In genomic region chr2:134137182-134137595, GRCh38 we compare ENCODE assay signal across 9 cellular contexts.
A peak's percentile ranks its signal among the peaks of the same experiment; 100 is the strongest.
DNase-seq lines count a peak whose midpoint lies in the region; ATAC-seq and TF ChIP-seq lines count a peak whose summit lies in the region.
"Had no signal": no experiment of that assay in that cellular context is flagged by ENCODE, and none has a peak within 500 bp of the region (broad histone marks: within the 10 kb centered on the region; RNA-seq: fewer than 3 reads in every experiment).

No MANE protein-coding gene starts in this region.

- POLR2A ChIA-PET in activated CD8-positive, alpha-beta T cell treated with anti-CD3 and anti-CD28 coated beads for 36 hours (lab: Charles Lee) = interaction anchor here (0.6 to 1.2 kb wide), 2 partner anchors 12 to 75 kb away, joined by 3 read pairs; no protein-coding TSS in a partner anchor

- peaks cover 17% of the 10 kb centered on the region for H3K36me3 Mint-ChIP-seq in activated T-cell treated with anti-CD3 and anti-CD28 coated beads, Interleukin-2, amount 50 U/mL, for 4 hours (ENCODE audit: insufficient read depth)
- H3K36me3 Mint-ChIP-seq in activated CD8-positive, alpha-beta T cell treated with anti-CD3 and anti-CD28 coated beads for 36 hours (ENCODE audit: low read depth) = peaks cover 15% of the 10 kb centered on the region

- H3K27me3 ChIP-seq in right atrium auricular region = no peaks in the 10 kb centered on the region

- ATAC-seq in activated T-cell treated with anti-CD3 and anti-CD28 coated beads, Interleukin-2, amount 50 U/mL, for 4 hours = peak; percentile 31 to 54
- ATAC-seq in activated CD8-positive, alpha-beta T cell treated with anti-CD3 and anti-CD28 coated beads for 36 hours = peak; percentile 68
- ATAC-seq in HG03565 (IDR thresholded peaks at IDR 0.05; ENCODE audit: unreplicated experiment) = no peak

- no peak for DNase-seq in activated T-cell treated with anti-CD3 and anti-CD28 coated beads, Interleukin-2, amount 50 U/mL, for 4 hours
- DNase-seq in activated T-cell treated with anti-CD3 and anti-CD28 coated beads, Interleukin-2, amount 50 U/mL, for 1 hour = no peak
- DNase-seq in activated CD8-positive, alpha-beta T cell treated with anti-CD3 and anti-CD28 coated beads for 36 hours = peak; percentile 25
- DNase-seq in right atrium auricular region (ENCODE audit: low spot score) (no peak), substantia nigra (lab: John Stamatoyannopoulos, UW) (peak in 4 of 49 donors; percentile 19 to 36 (median 24)), D341Med (ENCODE audit: low spot score) (no peak), COR-L47 (lab: John Stamatoyannopoulos, UW) (no peak)

- peak overlapping the region in 1 of 2 donors; percentile 31 for H3K4me3 ChIP-seq in right atrium auricular region

- peak overlapping the region; percentile 81 to 91 for H3K27ac ChIP-seq in right atrium auricular region
- H3K27ac ChIP-seq in substantia nigra (ENCODE audit: low read depth, low read length, poor library complexity, severe bottlenecking) = peak overlapping the region; percentile 62
- H3K27ac ChIP-seq: VCaP had no signal

- no peaks in the 10 kb centered on the region for H3K27me3 Mint-ChIP-seq in activated T-cell treated with anti-CD3 and anti-CD28 coated beads, Interleukin-2, amount 50 U/mL, for 4 hours (ENCODE audit: low read depth)
- H3K27me3 Mint-ChIP-seq in activated CD8-positive, alpha-beta T cell treated with anti-CD3 and anti-CD28 coated beads for 36 hours = no peaks in the 10 kb centered on the region

- no peaks in the 10 kb centered on the region for H3K9me3 Mint-ChIP-seq in activated T-cell treated with anti-CD3 and anti-CD28 coated beads, Interleukin-2, amount 50 U/mL, for 4 hours
- H3K9me3 Mint-ChIP-seq in activated CD8-positive, alpha-beta T cell treated with anti-CD3 and anti-CD28 coated beads for 36 hours = no peaks in the 10 kb centered on the region

- CTCF ChIA-PET in activated CD8-positive, alpha-beta T cell treated with anti-CD3 and anti-CD28 coated beads for 36 hours (lab: Charles Lee) = interaction anchor here (1.1 to 1.4 kb wide), 4 partner anchors 10 to 109 kb away, joined by 3 to 5 read pairs (median 3); no protein-coding TSS in a partner anchor

- no peaks in the 10 kb centered on the region for H3K9me3 ChIP-seq in right atrium auricular region

- H3K36me3 ChIP-seq in right atrium auricular region = no peaks in the 10 kb centered on the region

- no peak for TF ChIP-seq CTCF in activated CD8-positive, alpha-beta T cell treated with anti-CD3 and anti-CD28 coated beads for 36 hours (IDR thresholded peaks at IDR 0.05)
- no peak for TF ChIP-seq CTCF in right atrium auricular region (IDR thresholded peaks at IDR 0.05)

- peak overlapping the region; percentile 77 for H3K27ac Mint-ChIP-seq in activated CD8-positive, alpha-beta T cell treated with anti-CD3 and anti-CD28 coated beads for 36 hours

- peak overlapping the region; percentile 46 for H3K4me3 Mint-ChIP-seq in activated T-cell treated with anti-CD3 and anti-CD28 coated beads, Interleukin-2, amount 50 U/mL, for 4 hours
- no peak overlapping the region for H3K4me3 Mint-ChIP-seq in activated CD8-positive, alpha-beta T cell treated with anti-CD3 and anti-CD28 coated beads for 36 hours

- H3K4me1 Mint-ChIP-seq in activated T-cell treated with anti-CD3 and anti-CD28 coated beads, Interleukin-2, amount 50 U/mL, for 4 hours (ENCODE audit: low read depth) = peaks cover 89% of the 10 kb centered on the region
- peaks cover 83% of the 10 kb centered on the region for H3K4me1 Mint-ChIP-seq in activated CD8-positive, alpha-beta T cell treated with anti-CD3 and anti-CD28 coated beads for 36 hours (ENCODE audit: low read depth)

- peaks cover 0 to 93% of the 10 kb centered on the region in 2 donors for H3K4me1 ChIP-seq in right atrium auricular region

- intact Hi-C loops in activated CD8-positive, alpha-beta T cell treated with anti-CD3 and anti-CD28 coated beads for 36 hours (cut with micrococcal nuclease) = no loop called here
